ENCODE assay signal across 8 cellular contexts in the genomic region with DNA sequence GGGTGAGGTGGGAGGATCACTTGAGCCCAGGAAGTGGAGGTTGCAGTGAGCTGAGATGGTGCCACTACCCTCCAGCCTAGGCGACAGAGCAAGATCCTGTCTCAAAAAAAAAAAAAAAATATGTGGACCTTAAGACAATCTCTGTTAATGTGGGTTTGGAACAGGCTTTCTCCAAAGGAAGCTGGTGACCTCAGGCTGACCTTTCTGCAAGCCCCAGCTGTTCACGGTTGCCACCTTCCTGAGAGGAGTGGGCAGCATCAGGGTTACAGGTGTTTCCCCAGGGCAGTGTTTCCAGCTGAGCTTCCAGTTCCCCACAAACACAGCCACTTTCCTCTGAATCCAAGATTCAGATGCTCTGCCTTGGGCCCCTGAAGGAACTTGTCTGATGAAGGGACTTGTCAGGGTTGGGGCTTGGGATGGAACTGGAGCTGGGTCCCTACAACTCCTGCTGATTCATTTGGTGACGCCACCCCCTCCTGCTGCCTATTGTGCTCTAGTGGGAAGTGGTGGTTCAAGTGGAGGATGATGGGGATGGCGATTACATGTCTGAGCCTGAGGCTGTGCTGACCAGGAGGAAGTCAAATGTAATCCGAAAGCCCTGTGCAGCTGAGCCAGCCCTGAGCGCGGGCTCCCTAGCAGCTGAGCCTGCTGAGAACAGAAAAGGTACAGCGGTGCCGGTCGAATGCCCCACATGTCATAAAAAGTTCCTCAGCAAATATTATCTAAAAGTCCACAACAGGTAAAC. TPM values are rescaled to one million over a fixed set of nuclear protein-coding genes. Genes with fewer than 3 reads are reported as not detected.
DNase-seq lines count a peak whose midpoint lies in the region; ATAC-seq lines count a peak whose summit lies in the region.

No MANE protein-coding gene starts in this region.

- CTCF ChIA-PET in CD8-positive, alpha-beta memory T cell (lab: Charles Lee), result interaction anchor here (1.3 to 5.2 kb wide), 3 partner anchors 18 to 91 kb away, joined by 3 to 28 read pairs (median 13); partner anchors contain the start of genes NOL9 and TAS1R1

- no peak for ATAC-seq in activated T-helper 17 cell treated with anti-CD3 and anti-CD28 coated beads, Interleukin-2, amount 50 U/mL, for 72 hours (replicated peaks)
- ATAC-seq in HG03442 (IDR thresholded peaks at IDR 0.05; ENCODE audit: unreplicated experiment) (no peak), GM19351 (IDR thresholded peaks at IDR 0.05; ENCODE audit: unreplicated experiment) (no peak)

- peaks cover 37 to 56% (median 43%) of the 10 kb centered on the region in 3 donors for H3K4me1 Mint-ChIP-seq in CD8-positive, alpha-beta memory T cell
- peaks cover 14% of the 10 kb centered on the region for H3K4me1 Mint-ChIP-seq in activated T-helper 17 cell treated with anti-CD3 and anti-CD28 coated beads, Interleukin-2, amount 50 U/mL, for 72 hours

- peak overlapping the region; percentile 25 for H3K27ac ChIP-seq in CD8-positive, alpha-beta memory T cell (ENCODE audit: low read depth, low read length)
- peak overlapping the region; percentile 91 to 94 for H3K27ac ChIP-seq in mucosa of rectum (ENCODE audit: low read depth in 2 of 2, low read length in 2 of 2)

- peaks cover 0 to 19% (median 0%) of the 10 kb centered on the region in 3 donors for H3K36me3 Mint-ChIP-seq in CD8-positive, alpha-beta memory T cell
- H3K36me3 Mint-ChIP-seq in activated T-helper 17 cell treated with anti-CD3 and anti-CD28 coated beads, Interleukin-2, amount 50 U/mL, for 72 hours (ENCODE audit: low read depth), result no peaks in the 10 kb centered on the region

- peak overlapping the region; percentile 86 to 98 (median 92) for H3K27ac Mint-ChIP-seq in CD8-positive, alpha-beta memory T cell
- peak overlapping the region; percentile 95 for H3K27ac Mint-ChIP-seq in activated T-helper 17 cell treated with anti-CD3 and anti-CD28 coated beads, Interleukin-2, amount 50 U/mL, for 72 hours

- H3K9me3 Mint-ChIP-seq in CD8-positive, alpha-beta memory T cell, result no peaks in the 10 kb centered on the region
- no peaks in the 10 kb centered on the region for H3K9me3 Mint-ChIP-seq in activated T-helper 17 cell treated with anti-CD3 and anti-CD28 coated beads, Interleukin-2, amount 50 U/mL, for 72 hours

- peak overlapping the region; percentile 56 to 59 for H3K9ac ChIP-seq in mucosa of rectum (ENCODE audit: low read depth in 1 of 2, low read length in 2 of 2)

- H3K9me3 ChIP-seq in CD8-positive, alpha-beta memory T cell (ENCODE audit: low read length), result no peaks in the 10 kb centered on the region
- no peaks in the 10 kb centered on the region for H3K9me3 ChIP-seq in mucosa of rectum (ENCODE audit: control insufficient read depth in 2 of 2, low read length in 2 of 2)

- POLR2A ChIA-PET in CD8-positive, alpha-beta memory T cell (lab: Charles Lee), result interaction anchor here (0.9 to 4.0 kb wide), 2 partner anchors 20 to 44 kb away, joined by 3 to 64 read pairs; partner anchors contain the start of gene KLHL21

- H3K4me1 ChIP-seq in CD8-positive, alpha-beta memory T cell (ENCODE audit: insufficient read depth, low read length), result peaks cover 30% of the 10 kb centered on the region
- peaks cover 30 to 32% of the 10 kb centered on the region in 2 donors for H3K4me1 ChIP-seq in mucosa of rectum (ENCODE audit: control insufficient read depth in 2 of 2, insufficient read depth in 2 of 2, low read length in 2 of 2)

- peak overlapping the region; percentile 61 to 99 (median 96) for H3K4me3 Mint-ChIP-seq in CD8-positive, alpha-beta memory T cell
- H3K4me3 Mint-ChIP-seq in activated T-helper 17 cell treated with anti-CD3 and anti-CD28 coated beads, Interleukin-2, amount 50 U/mL, for 72 hours, result peak overlapping the region; percentile 91

- H3K27me3 ChIP-seq in CD8-positive, alpha-beta memory T cell (ENCODE audit: insufficient read depth, low read length, poor library complexity, severe bottlenecking), result no peaks in the 10 kb centered on the region
- no peaks in the 10 kb centered on the region for H3K27me3 ChIP-seq in mucosa of rectum (ENCODE audit: control insufficient read depth in 2 of 2, insufficient read depth in 2 of 2, low read length in 2 of 2)

- no peaks in the 10 kb centered on the region for H3K27me3 Mint-ChIP-seq in CD8-positive, alpha-beta memory T cell
- no peaks in the 10 kb centered on the region for H3K27me3 Mint-ChIP-seq in activated T-helper 17 cell treated with anti-CD3 and anti-CD28 coated beads, Interleukin-2, amount 50 U/mL, for 72 hours

- no peak overlapping the region for H3K4me3 ChIP-seq in CD8-positive, alpha-beta memory T cell (ENCODE audit: low read length)
- H3K4me3 ChIP-seq in mucosa of rectum (ENCODE audit: low read length in 2 of 2), result peak overlapping the region; percentile 55 to 80

- no peak for DNase-seq in CD8-positive, alpha-beta memory T cell
- DNase-seq in M059J (ENCODE audit: low read depth) (peak; percentile 22), dedifferentiated amniotic fluid mesenchymal stem cell (ENCODE audit: extremely low spot score) (no peak), COR-L47 (lab: John Stamatoyannopoulos, UW) (no peak)

- no peaks in the 10 kb centered on the region for H3K36me3 ChIP-seq in CD8-positive, alpha-beta memory T cell (ENCODE audit: insufficient read depth, low read length)
- peaks cover 0 to 1% of the 10 kb centered on the region in 2 donors for H3K36me3 ChIP-seq in mucosa of rectum (ENCODE audit: control insufficient read depth in 2 of 2, insufficient read depth in 2 of 2, low read length in 2 of 2)

RNA-seq across cellular contexts. Expression of gene ZBTB48, which starts 1.9 kb away (rescaled TPM):
- total RNA-seq in CD8-positive, alpha-beta memory T cell, result 10 to 100 TPM; 25.0 to 31.7 TPM
- 24.1 TPM for polyA plus RNA-seq in CD8-positive, alpha-beta memory T cell
- total RNA-seq in M059J (2014; rRNA removed; shearing (Covaris generic)), result 5.8 and 20.0 TPM in 2 replicates
- 10 to 100 TPM; 22.0 to 28.5 TPM for total RNA-seq in activated T-helper 17 cell treated with anti-CD3 and anti-CD28 coated beads, Interleukin-2, amount 50 U/mL, for 72 hours

RNA-seq across cellular contexts. Expression of gene KLHL21, which starts 20.9 kb away (rescaled TPM):
- total RNA-seq in CD8-positive, alpha-beta memory T cell, result 10 to 100 TPM; 36.4 to 37.3 TPM
- polyA plus RNA-seq in CD8-positive, alpha-beta memory T cell, result 31.6 TPM
- 14.4 and 32.2 TPM in 2 replicates for total RNA-seq in M059J (2014; rRNA removed; shearing (Covaris generic))
- total RNA-seq in activated T-helper 17 cell treated with anti-CD3 and anti-CD28 coated beads, Interleukin-2, amount 50 U/mL, for 72 hours, result 10 to 100 TPM; 32.3 to 35.3 TPM

RNA-seq across cellular contexts. Expression of gene TAS1R1, which starts 26.6 kb away (rescaled TPM):
- not detected for total RNA-seq in CD8-positive, alpha-beta memory T cell
- polyA plus RNA-seq in CD8-positive, alpha-beta memory T cell, result not detected
- total RNA-seq in M059J (2014; rRNA removed; shearing (Covaris generic)), result 0.27 TPM in 1 of 2 replicates, not detected in the other
- total RNA-seq in activated T-helper 17 cell treated with anti-CD3 and anti-CD28 coated beads, Interleukin-2, amount 50 U/mL, for 72 hours, result not detected

RNA-seq across cellular contexts. Expression of gene NOL9, which starts 27.4 kb away (rescaled TPM):
- total RNA-seq in CD8-positive, alpha-beta memory T cell, result 10 to 100 TPM; 55.8 to 57.8 TPM
- polyA plus RNA-seq in CD8-positive, alpha-beta memory T cell, result 18.2 TPM
- 13.2 and 25.5 TPM in 2 replicates for total RNA-seq in M059J (2014; rRNA removed; shearing (Covaris generic))
- total RNA-seq in activated T-helper 17 cell treated with anti-CD3 and anti-CD28 coated beads, Interleukin-2, amount 50 U/mL, for 72 hours, result 10 to 100 TPM; 33.2 to 58.0 TPM

RNA-seq across cellular contexts. Expression of gene PHF13, which starts 31.8 kb away (rescaled TPM):
- 10 to 100 TPM; 12.5 to 14.0 TPM for total RNA-seq in CD8-positive, alpha-beta memory T cell
- polyA plus RNA-seq in CD8-positive, alpha-beta memory T cell, result 4.9 TPM
- 14.4 and 22.3 TPM in 2 replicates for total RNA-seq in M059J (2014; rRNA removed; shearing (Covaris generic))
- 10 to 100 TPM; 14.8 to 23.7 TPM for total RNA-seq in activated T-helper 17 cell treated with anti-CD3 and anti-CD28 coated beads, Interleukin-2, amount 50 U/mL, for 72 hours
